ENCODE assay signal across 8 cellular contexts in the genomic region with DNA sequence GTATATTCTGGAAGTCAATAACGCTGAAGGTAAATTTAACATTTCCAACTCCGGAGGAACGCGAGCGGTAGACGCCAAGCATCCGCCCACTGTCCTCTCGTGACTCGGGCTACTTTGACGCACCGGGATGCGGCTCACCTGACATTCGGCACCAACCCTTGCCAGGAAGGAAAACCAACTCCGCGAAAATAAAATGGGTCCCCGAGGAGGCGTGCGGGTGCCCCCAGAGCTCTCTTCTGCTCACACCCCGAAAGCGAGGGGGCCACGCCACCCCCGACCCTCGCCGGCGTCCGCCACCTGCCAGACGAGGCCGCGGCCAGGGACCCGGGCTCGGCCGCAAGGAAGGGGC.
DNase-seq lines count a peak whose midpoint lies in the region; ATAC-seq and TF ChIP-seq lines count a peak whose summit lies in the region.

No MANE protein-coding gene starts in this region.

- H3K27ac Mint-ChIP-seq in dendritic cell treated with granulocyte-macrophage colony-stimulating factor and Interleukin-4, amounts not matched to agents 40 ng/mL and 50 ng/mL, for 4 days: peak overlapping the region; percentile 95

- H3K4me3 ChIP-seq in WI38 (ENCODE audit: low read depth, low read length): peak overlapping the region; percentile 81

- peak; percentile 8 for ATAC-seq in HG03460 (IDR thresholded peaks at IDR 0.05; ENCODE audit: unreplicated experiment)

- H3K27me3 Mint-ChIP-seq in dendritic cell treated with granulocyte-macrophage colony-stimulating factor and Interleukin-4, amounts not matched to agents 40 ng/mL and 50 ng/mL, for 4 days: no peaks in the 10 kb centered on the region

- peaks cover 63% of the 10 kb centered on the region for H3K4me1 Mint-ChIP-seq in dendritic cell treated with granulocyte-macrophage colony-stimulating factor and Interleukin-4, amounts not matched to agents 40 ng/mL and 50 ng/mL, for 4 days (ENCODE audit: low read depth)

- in situ Hi-C loops in KBM-7 (cut with MboI; ENCODE audit: low pct_unique_long_range_greater_than_20kb, low sequenced_read_pairs): no loop called here

- no peak for TF ChIP-seq CTCF in WI38 (IDR thresholded peaks at IDR 0.05; ENCODE audit: low read depth, low read length)

- DNase-seq in NCI-H345 (lab: John Stamatoyannopoulos, UW): peak; percentile 51
- no peak for DNase-seq in NCI-H345 treated with DMSO at 0.1 percent for 48 hours (lab: John Stamatoyannopoulos, UW; ENCODE audit: unreplicated experiment)
- DNase-seq in medulla oblongata (ENCODE audit: extremely low spot score): peak; percentile 72
- peak; percentile 30 for DNase-seq in stimulated activated CD8-positive, alpha-beta memory T cell treated with anti-CD3 and anti-CD28 coated beads, Interleukin-12 subunit alpha, Interleukin-12 subunit beta, amount 100 ng/mL, for 1 hour (ENCODE audit: low read depth)
- DNase-seq in KBM-7: no peak

- intact Hi-C loops in dendritic cell treated with granulocyte-macrophage colony-stimulating factor and Interleukin-4, amounts not matched to agents 40 ng/mL and 50 ng/mL, for 4 days (cut with micrococcal nuclease): loop anchor here (5.0 kb wide), 1 partner anchor 32 kb away; no protein-coding TSS in a partner anchor

- no peaks in the 10 kb centered on the region for H3K9me3 Mint-ChIP-seq in dendritic cell treated with granulocyte-macrophage colony-stimulating factor and Interleukin-4, amounts not matched to agents 40 ng/mL and 50 ng/mL, for 4 days

- peak overlapping the region; percentile 82 for H3K4me3 Mint-ChIP-seq in dendritic cell treated with granulocyte-macrophage colony-stimulating factor and Interleukin-4, amounts not matched to agents 40 ng/mL and 50 ng/mL, for 4 days

- H3K36me3 Mint-ChIP-seq in dendritic cell treated with granulocyte-macrophage colony-stimulating factor and Interleukin-4, amounts not matched to agents 40 ng/mL and 50 ng/mL, for 4 days (ENCODE audit: low read depth): peaks cover 21% of the 10 kb centered on the region

Comparison
In these comparisons a context has a peak if more than half of its experiments do, and no peak if none do; other contexts are left out.
1. DNase-seq: peak in NCI-H345 (single experiment), medulla oblongata (single experiment) and stimulated activated CD8-positive, alpha-beta memory T cell treated with anti-CD3 and anti-CD28 coated beads, Interleukin-12 subunit alpha, Interleukin-12 subunit beta, amount 100 ng/mL, for 1 hour (single experiment); none in NCI-H345 treated with DMSO at 0.1 percent for 48 hours (single experiment) and KBM-7 (single experiment).